8 cellular contexts compared by ENCODE assay signal in genomic region chr1:201539561-201540404, GRCh38. TPM values are rescaled to one million over a fixed set of nuclear protein-coding genes. Genes with fewer than 3 reads are reported as not detected.
A peak's percentile ranks its signal among the peaks of the same experiment; 100 is the strongest.
DNase-seq lines count a peak whose midpoint lies in the region; ATAC-seq, FAIRE-seq and TF ChIP-seq lines count a peak whose summit lies in the region.

No MANE protein-coding gene starts in this region.

- no peaks in the 10 kb centered on the region for H3K9me3 Mint-ChIP-seq in WTC11
- H3K9me3 Mint-ChIP-seq in nephron, result peaks cover 3% of the 10 kb centered on the region

- FAIRE-seq in frontal cortex (lab: Jason Lieb, UNC), result no peak

- DNase-seq in D341Med (ENCODE audit: low spot score), result peak; percentile 69
- peak; percentile 88 for DNase-seq in NCI-H146 (lab: John Stamatoyannopoulos, UW)
- peak; percentile 58 for DNase-seq in WTC11 (ENCODE audit: low spot score)
- peak; percentile 70 to 75 for DNase-seq in frontal cortex (ENCODE audit: low spot score in 2 of 2)
- DNase-seq in GOT3 (lab: John Stamatoyannopoulos, UW), result no peak
- DNase-seq in mucosa of gallbladder (ENCODE audit: low spot score), result no peak

- CTCF ChIA-PET in WTC11 (lab: Charles Lee), result interaction anchor here (0.5 to 4.0 kb wide), 25 partner anchors 9 to 592 kb away, joined by 3 to 28 read pairs (median 4); partner anchors contain the start of gene ELF3

- H3K4me3 Mint-ChIP-seq in WTC11 (peak overlapping the region; percentile 87), nephron (peak overlapping the region; percentile 84 to 89 (median 85))

- TF ChIP-seq CTCF in WTC11 (IDR thresholded peaks at IDR 0.05) (no peak), nephron (IDR thresholded peaks at IDR 0.05; ENCODE audit: unreplicated experiment in 3 of 3) (no peak)

- peaks cover 65% of the 10 kb centered on the region for H3K27me3 Mint-ChIP-seq in WTC11 (ENCODE audit: low read depth)
- peaks cover 75% of the 10 kb centered on the region for H3K27me3 Mint-ChIP-seq in nephron (ENCODE audit: low read depth)

- no peak overlapping the region for H3K27ac Mint-ChIP-seq in WTC11
- peak overlapping the region; percentile 14 to 76 (median 57) for H3K27ac Mint-ChIP-seq in nephron

- POLR2A ChIA-PET in WTC11 (lab: Charles Lee), result interaction anchor here (1.0 kb wide), 1 partner anchor 9 kb away, joined by 3 read pairs; no protein-coding TSS in a partner anchor

- H3K36me3 Mint-ChIP-seq in WTC11 (no peaks in the 10 kb centered on the region), nephron (ENCODE audit: low read depth) (no peaks in the 10 kb centered on the region)

- ATAC-seq in WTC11, result peak; percentile 17
- no peak for ATAC-seq in GM19463 (IDR thresholded peaks at IDR 0.05; ENCODE audit: unreplicated experiment)

- peaks cover 38% of the 10 kb centered on the region for H3K4me1 Mint-ChIP-seq in WTC11
- peaks cover 79% of the 10 kb centered on the region for H3K4me1 Mint-ChIP-seq in nephron

TF ChIP-seq in WTC11, 78 proteins besides CTCF, POLR2A, EP300 and RAD21 (continues in another document):
- TF ChIP-seq MXD4 (CRISPR knock-in tag; IDR thresholded peaks at IDR 0.05; ENCODE audit: borderline replicate concordance) (no peak), HMGA2 (CRISPR knock-in tag; IDR thresholded peaks at IDR 0.05) (no peak), TEAD4 (CRISPR knock-in tag; IDR thresholded peaks at IDR 0.05) (no peak), MAX (CRISPR knock-in tag; IDR thresholded peaks at IDR 0.05) (peak; percentile 28; the same call in 1 of the 2 replicates), FOXK1 (CRISPR knock-in tag; IDR thresholded peaks at IDR 0.05) (peak; percentile 21; the same call in 1 of the 2 replicates), SP1 (CRISPR knock-in tag; conservative IDR thresholded peaks at IDR 0.05) (peak; percentile 20; the same call in 1 of the 2 replicates), TEAD1 (CRISPR knock-in tag; IDR thresholded peaks at IDR 0.05) (peak; percentile 58), ZBTB21 (CRISPR knock-in tag; IDR thresholded peaks at IDR 0.05; ENCODE audit: borderline replicate concordance) (no peak), AFF4 (CRISPR knock-in tag; IDR thresholded peaks at IDR 0.05; ENCODE audit: borderline replicate concordance) (no peak), JUN (CRISPR knock-in tag; IDR thresholded peaks at IDR 0.05) (no peak), CREB1 (CRISPR knock-in tag; IDR thresholded peaks at IDR 0.05) (no peak), ZNF423 (CRISPR knock-in tag; IDR thresholded peaks at IDR 0.05) (no peak), NFYB (CRISPR knock-in tag; conservative IDR thresholded peaks at IDR 0.05; ENCODE audit: low read depth) (no peak), USF2 (CRISPR knock-in tag; IDR thresholded peaks at IDR 0.05) (no peak), USF1 (CRISPR knock-in tag; IDR thresholded peaks at IDR 0.05) (peak; percentile 61; the same call in 1 of the 2 replicates), ZNF317 (CRISPR knock-in tag; IDR thresholded peaks at IDR 0.05; ENCODE audit: borderline replicate concordance, low read depth) (no peak), SOX15 (CRISPR knock-in tag; IDR thresholded peaks at IDR 0.05) (no peak), NFE2L1 (CRISPR knock-in tag; IDR thresholded peaks at IDR 0.05) (no peak), PRDM15 (CRISPR knock-in tag; IDR thresholded peaks at IDR 0.05) (no peak), ZNF416 (CRISPR knock-in tag; IDR thresholded peaks at IDR 0.05) (no peak), ZNF219 (CRISPR knock-in tag; IDR thresholded peaks at IDR 0.05; ENCODE audit: borderline replicate concordance) (no peak)

RNA-seq across cellular contexts. Expression of gene NAV1, which starts 0.9 kb away (rescaled TPM):
- total RNA-seq in WTC11 (2021) (41.0 to 51.0 TPM (median 46.2 TPM) in 3 replicates), frontal cortex (33.8 TPM), mucosa of gallbladder (22.0 TPM)

RNA-seq across cellular contexts. Expression of gene CSRP1, which starts 32.9 kb away (rescaled TPM):
- 10.7 to 15.4 TPM (median 14.3 TPM) in 3 replicates for total RNA-seq in WTC11 (2021)
- 12.2 TPM for total RNA-seq in frontal cortex
- 524 TPM for total RNA-seq in mucosa of gallbladder

Comparison
In these comparisons a context has a peak if more than half of its experiments do, and no peak if none do; other contexts are left out.
1. DNase-seq: peak in D341Med (single experiment), NCI-H146 (single experiment), WTC11 (single experiment) and frontal cortex (2 of 2); none in GOT3 (single experiment) and mucosa of gallbladder (single experiment).
2. RNA of gene CSRP1, which starts 32.9 kb away (total RNA-seq): 524 TPM in mucosa of gallbladder (single experiment); 10.7 to 15.4 TPM in WTC11 and 12.2 TPM in frontal cortex (single experiment); every median in the first group is over 10 times any median in the second.